Comparison of ENCODE assay signal across 8 cellular contexts in genomic region chr2:98730053-98730850, GRCh38. TPM values are rescaled to one million over a fixed set of nuclear protein-coding genes. Genes with fewer than 3 reads are reported as not detected.
DNase-seq lines count a peak whose midpoint lies in the region; ATAC-seq and TF ChIP-seq lines count a peak whose summit lies in the region.

No MANE protein-coding gene starts in this region.

- peaks cover 30% of the 10 kb centered on the region; the same call in 1 of the 2 replicates for H3K79me2 ChIP-seq in OCI-LY7 (ENCODE audit: insufficient read depth, low read depth, low read length)

- H3K27ac ChIP-seq in OCI-LY7 (ENCODE audit: low read depth, low read length, poor library complexity, severe bottlenecking) (no peak overlapping the region), neutrophil (peak overlapping the region; percentile 84), thoracic aorta (peak overlapping the region; percentile 56 to 65)

- peaks cover 0 to 4% (median 3%) of the 10 kb centered on the region in 3 donors for H3K27me3 Mint-ChIP-seq in CD14-positive monocyte (ENCODE audit: low read depth in 3 of 3)

- peaks cover 5 to 14% of the 10 kb centered on the region in 2 donors for H3K36me3 Mint-ChIP-seq in CD14-positive monocyte

- peak overlapping the region; percentile 49; the same call in 1 of the 2 replicates for H2AFZ ChIP-seq in OCI-LY7 (ENCODE audit: low read length)

- peaks cover 0 to 4% (median 0%) of the 10 kb centered on the region in 7 donors for H3K9me3 Mint-ChIP-seq in CD14-positive monocyte

- BruUV-seq in OCI-LY7 (replicated peaks; lab: Mats Ljungman, UMichigan): no TSS peak

- DNase-seq in CD14-positive monocyte (ENCODE audit: low spot score) (peak; percentile 61), OCI-LY7 (ENCODE audit: low spot score) (peak; percentile 74), globus pallidus (ENCODE audit: low spot score) (peak; percentile 62), thoracic aorta (ENCODE audit: low spot score) (no peak), SW 1271 (lab: John Stamatoyannopoulos, UW) (no peak)
- peak; percentile 16 to 58 (median 36) for DNase-seq in activated naive CD4-positive, alpha-beta T cell (lab: John Stamatoyannopoulos, UW)

- H3K9me3 ChIP-seq in OCI-LY7 (ENCODE audit: low read length): no peaks in the 10 kb centered on the region
- no peaks in the 10 kb centered on the region for H3K9me3 ChIP-seq in neutrophil
- no peaks in the 10 kb centered on the region for H3K9me3 ChIP-seq in thoracic aorta

- ATAC-seq in HG02884 (IDR thresholded peaks at IDR 0.05; ENCODE audit: unreplicated experiment): peak; percentile 22
- peak; percentile 23 for ATAC-seq in thoracic aorta (ENCODE audit: insufficient number of reproducible peaks, low FRiP score, low read depth)

- H3K4me1 ChIP-seq in OCI-LY7 (ENCODE audit: insufficient read depth, low read length, poor library complexity, severe bottlenecking) (peaks cover 50% of the 10 kb centered on the region), neutrophil (ENCODE audit: control insufficient read depth in 1 of 2, insufficient read depth in 1 of 2, low read depth in 1 of 2, low read length in 1 of 2) (peaks cover 67 to 79% of the 10 kb centered on the region in 2 experiments), thoracic aorta (ENCODE audit: control insufficient read depth in 1 of 2, low read depth in 2 of 2) (peaks cover 21 to 47% of the 10 kb centered on the region in 2 donors)

- H3K36me3 ChIP-seq in OCI-LY7 (ENCODE audit: insufficient read depth, low read length) (peaks cover 5% of the 10 kb centered on the region; the same call in 1 of the 2 replicates), neutrophil (peaks cover 9% of the 10 kb centered on the region), thoracic aorta (no peaks in the 10 kb centered on the region)

- H3K4me2 ChIP-seq in OCI-LY7 (ENCODE audit: low read length): peak overlapping the region; percentile 89

- H3K4me3 Mint-ChIP-seq in CD14-positive monocyte: peak overlapping the region; percentile 77 to 90

- peak overlapping the region; percentile 80 for H3K4me3 ChIP-seq in OCI-LY7 (ENCODE audit: low read depth, low read length, poor library complexity, severe bottlenecking)
- H3K4me3 ChIP-seq in neutrophil (ENCODE audit: low read depth in 1 of 2, low read length in 1 of 2): peak overlapping the region; percentile 81 to 85
- peak overlapping the region; percentile 88 for H3K4me3 ChIP-seq in thoracic aorta

- intact Hi-C loops in CD14-positive monocyte (cut with micrococcal nuclease): loop anchor here (5.0 to 10.0 kb wide), 2 partner anchors 92 to 95 kb away; no protein-coding TSS in a partner anchor
- intact Hi-C loops in OCI-LY7 (cut with micrococcal nuclease; ENCODE audit: unreplicated experiment): loop anchor here (5.0 kb wide), 1 partner anchor 107 kb away; no protein-coding TSS in a partner anchor

- no peaks in the 10 kb centered on the region for H3K9me2 ChIP-seq in OCI-LY7 (ENCODE audit: insufficient read depth, low read length)

- H3K4me1 Mint-ChIP-seq in CD14-positive monocyte: peaks cover 51% of the 10 kb centered on the region

- CTCF ChIA-PET in OCI-LY7 (lab: Charles Lee; ENCODE audit: unreplicated experiment): no interaction called here

- POLR2A ChIA-PET in OCI-LY7 (lab: Charles Lee): no interaction called here

- TF ChIP-seq CTCF in CD14-positive monocyte (IDR thresholded peaks at IDR 0.05) (no peak), OCI-LY7 (conservative IDR thresholded peaks at IDR 0.05; ENCODE audit: low read length) (no peak), neutrophil (IDR thresholded peaks at IDR 0.05) (no peak), thoracic aorta (IDR thresholded peaks at IDR 0.05) (no peak)

- H4K20me1 ChIP-seq in OCI-LY7 (ENCODE audit: insufficient read depth, low read length): no peaks in the 10 kb centered on the region

- H3K27ac Mint-ChIP-seq in CD14-positive monocyte: peak overlapping the region in 2 of 7 donors; percentile 46 to 60

- H3K27me3 ChIP-seq in neutrophil: no peaks in the 10 kb centered on the region
- no peaks in the 10 kb centered on the region for H3K27me3 ChIP-seq in thoracic aorta (replicated peaks; ENCODE audit: insufficient read depth)

RNA-seq across cellular contexts. Expression of gene MGAT4A, which starts 0.7 kb away (rescaled TPM):
- polyA plus RNA-seq in CD14-positive monocyte: 10 to 100 TPM; 35.1 to 35.9 TPM
- total RNA-seq in OCI-LY7 (2014; rRNA removed; shearing (Covaris generic)): 7.7 and 10.1 TPM in 2 replicates
- 9.5 and 15.4 TPM in 2 replicates for total RNA-seq in OCI-LY7 (2022)
- 10 to 100 TPM; 44.0 to 80.8 TPM for total RNA-seq in thoracic aorta

Comparison
In these comparisons a context has a peak if more than half of its experiments do, and no peak if none do; other contexts are left out.
1. DNase-seq: peak in CD14-positive monocyte (single experiment), OCI-LY7 (single experiment), activated naive CD4-positive, alpha-beta T cell (4 of 4) and globus pallidus (single experiment); none in thoracic aorta (single experiment) and SW 1271 (0 of 2).
2. Peak in every context shown above with its lines, with median percentiles within 50 percentile points of each other: H3K4me3 ChIP-seq.